8 cellular contexts compared by ENCODE assay signal in the genomic region with DNA sequence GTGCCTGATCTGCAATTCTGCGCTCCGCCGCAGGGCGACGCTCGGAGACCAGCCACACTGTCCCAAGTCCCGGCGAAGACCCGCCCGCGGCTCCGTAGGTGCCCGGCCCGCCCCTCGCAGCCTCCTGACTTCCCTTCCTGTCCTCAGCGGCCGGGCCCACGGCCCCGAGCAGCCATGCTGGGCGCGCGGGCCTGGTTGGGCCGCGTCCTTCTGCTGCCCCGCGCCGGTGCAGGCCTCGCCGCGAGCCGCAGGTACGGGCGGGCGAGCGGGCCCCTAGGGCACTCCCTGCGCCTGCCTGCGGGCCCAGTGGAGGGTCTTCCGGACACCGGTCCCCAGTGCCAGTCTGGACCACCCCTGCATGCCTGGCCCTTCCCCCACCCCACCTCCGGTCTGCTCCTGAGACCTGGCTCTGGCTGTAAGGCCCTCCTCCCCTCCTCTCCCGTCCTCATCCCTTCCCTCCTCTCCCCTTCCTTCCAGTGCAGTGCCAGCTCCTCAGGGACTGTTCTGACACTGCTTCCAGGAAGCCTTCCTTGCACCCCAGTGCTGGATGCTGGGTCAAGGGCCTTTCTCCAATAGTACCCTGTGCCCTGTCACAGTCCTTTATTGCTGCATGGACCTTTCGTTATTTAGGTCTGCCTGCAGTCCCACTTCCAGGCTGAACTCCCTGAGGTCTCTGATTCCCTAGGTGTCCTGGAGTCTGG. TPM values are rescaled to one million over a fixed set of nuclear protein-coding genes. Genes with fewer than 3 reads are reported as not detected.
DNase-seq lines count a peak whose midpoint lies in the region; ATAC-seq and TF ChIP-seq lines count a peak whose summit lies in the region.

A gene (plus strand): TSS at position 140 of the 701 bp plus-strand sequence. CDS start 35 bp downstream, at position 175.

- TF ChIP-seq CTCF in left ventricle myocardium inferior (IDR thresholded peaks at IDR 0.05; ENCODE audit: borderline replicate concordance) = peak; percentile 99
- TF ChIP-seq CTCF in psoas muscle (IDR thresholded peaks at IDR 0.05) = peak; percentile 99

- H3K4me3 ChIP-seq in left ventricle myocardium inferior (peak within 1 kb of the TSS; percentile 74), psoas muscle (peak within 1 kb of the TSS; percentile 85), urinary bladder (ENCODE audit: low read depth, low read length) (peak within 1 kb of the TSS; percentile 52)

- intact Hi-C loops in T-helper 1 cell treated with Interleukin-12 subunit alpha and Interleukin-12 subunit beta and Interleukin-4 antibody, amounts not matched to agents 30 ng/mL and 1 ng/mL, for 36 hours (cut with micrococcal nuclease) = loop anchor here (1.0 to 10.0 kb wide), 11 partner anchors 13 to 708 kb away; a partner anchor contains a TSS
- intact Hi-C loops in left ventricle myocardium inferior (cut with micrococcal nuclease) = loop anchor here (10.0 kb wide), 2 partner anchors 62 to 298 kb away; no protein-coding TSS in a partner anchor
- intact Hi-C loops in psoas muscle (cut with DNase I) = loop anchor here (2.0 to 5.0 kb wide), 4 partner anchors 65 to 296 kb away; no protein-coding TSS in a partner anchor

- WGBS in psoas muscle, 3 donors = 1 to 5% (median 2%) methylated on average over 18 to 42 of the region's 42 CpGs
- 3% methylated on average over 42 of the region's 42 CpGs for WGBS in urinary bladder

- no peaks in the 10 kb centered on the region for H3K9me3 ChIP-seq in left ventricle myocardium inferior (replicated peaks)
- H3K9me3 ChIP-seq in psoas muscle = no peaks in the 10 kb centered on the region

- no peaks in the 10 kb centered on the region for H3K27me3 ChIP-seq in left ventricle myocardium inferior (ENCODE audit: low read depth)
- H3K27me3 ChIP-seq in psoas muscle (ENCODE audit: insufficient read depth in 3 of 3, low read length in 2 of 3) = no peaks in the 10 kb centered on the region

- peak; percentile 62 for TF ChIP-seq POLR2A in GM10847 (IDR thresholded peaks at IDR 0.05; ENCODE audit: extremely low read depth, insufficient read length)

- H3K27ac ChIP-seq in left ventricle myocardium inferior (replicated peaks) (peak within 1 kb of the TSS; percentile 88), psoas muscle (peak within 1 kb of the TSS; percentile 83), urinary bladder (ENCODE audit: low read depth) (peak within 1 kb of the TSS; percentile 30)

- H3K4me1 ChIP-seq in left ventricle myocardium inferior (peaks cover 39% of the 10 kb centered on the region), psoas muscle (peaks cover 7% of the 10 kb centered on the region), urinary bladder (ENCODE audit: insufficient read depth) (no peaks in the 10 kb centered on the region)

- DNase-seq in NCI-H1105 treated with DMSO at 0.1 percent for 48 hours (lab: John Stamatoyannopoulos, UW) (peak; percentile 81), amniotic epithelial cell (ENCODE audit: low read depth) (peak; percentile 83), left ventricle myocardium inferior (peak; percentile 92), psoas muscle (peak; percentile 91 to 94)

- peaks cover 4% of the 10 kb centered on the region for H3K36me3 ChIP-seq in left ventricle myocardium inferior
- H3K36me3 ChIP-seq in psoas muscle (ENCODE audit: insufficient read depth in 1 of 2, low read depth in 1 of 2) = peaks cover 0 to 9% of the 10 kb centered on the region in 2 donors
- no peaks in the 10 kb centered on the region for H3K36me3 ChIP-seq in urinary bladder (ENCODE audit: insufficient read depth)

- ATAC-seq in HG02588 (IDR thresholded peaks at IDR 0.05; ENCODE audit: unreplicated experiment) = peak; percentile 63
- peak; percentile 82 to 90 (median 86) for ATAC-seq in psoas muscle

RNA-seq across cellular contexts. Expression of the gene that starts here (rescaled TPM):
- total RNA-seq in T-helper 1 cell treated with Interleukin-12 subunit alpha and Interleukin-12 subunit beta and Interleukin-4 antibody, amounts not matched to agents 30 ng/mL and 1 ng/mL, for 36 hours = 13.2 and 14.4 TPM in 2 replicates
- total RNA-seq in left ventricle myocardium inferior (66.3 TPM), psoas muscle (10 to 100 TPM; 16.7 to 25.8 (median 21.9) TPM), urinary bladder (32.5 TPM)
- polyA plus RNA-seq in psoas muscle (1 to 10 TPM; 4.8 to 9.7 (median 5.4) TPM), urinary bladder (32.6 TPM)

Comparison
In these comparisons a context has a peak if more than half of its experiments do, and no peak if none do; other contexts are left out.
1. Peak in every context shown above with its lines: DNase-seq, ATAC-seq, H3K4me3 ChIP-seq and H3K27ac ChIP-seq.
2. H3K27ac ChIP-seq: peak in every context shown above with its lines; median percentile 88 in left ventricle myocardium inferior; 83 in psoas muscle; 30 in urinary bladder.